ENCODE assay signal across 1 cellular context in genomic region chr9:91890662-91891061, GRCh38.
A peak's percentile ranks its signal among the peaks of the same experiment; 100 is the strongest.
TF ChIP-seq lines count a peak whose summit lies in the region.

No MANE protein-coding gene starts in this region.

TF ChIP-seq in IMR-90, 13 proteins besides CTCF, POLR2A, EP300 and RAD21 (continued from another document):
- TF ChIP-seq USF2 (IDR thresholded peaks at IDR 0.05; ENCODE audit: low read depth, low read length) (no peak), CHD1 (IDR thresholded peaks at IDR 0.05; ENCODE audit: low read depth, low read length) (no peak), BHLHE40 (IDR thresholded peaks at IDR 0.05; ENCODE audit: low read depth, low read length) (no peak), MAFK (IDR thresholded peaks at IDR 0.05; ENCODE audit: low read depth, low read length) (peak; percentile 93), RFX5 (IDR thresholded peaks at IDR 0.05; ENCODE audit: low read depth, low read length) (no peak), NFE2L2 (IDR thresholded peaks at IDR 0.05; ENCODE audit: low read depth, low read length) (no peak)
